ENCODE assay signal across 19 cellular contexts in the genomic region with DNA sequence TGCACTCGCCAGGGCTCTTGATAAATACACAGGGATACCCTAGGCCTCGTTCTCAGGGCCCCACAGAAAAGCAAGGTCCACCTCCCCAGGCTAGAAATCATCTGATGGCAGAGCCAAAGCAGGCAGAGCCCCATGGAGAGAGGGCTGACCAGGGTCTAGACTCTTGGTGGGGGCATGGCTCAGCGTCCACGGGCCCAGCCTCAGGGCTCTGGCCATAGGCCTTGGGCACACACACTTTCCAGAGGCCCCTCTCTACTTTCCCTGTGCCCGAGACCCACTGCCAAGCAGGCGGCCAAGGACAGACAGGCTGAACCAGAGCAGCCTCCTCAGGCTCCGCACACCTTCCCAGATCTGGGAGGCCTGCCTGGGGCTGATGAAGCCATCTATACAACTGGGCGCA.
DNase-seq lines count a peak whose midpoint lies in the region; ATAC-seq and TF ChIP-seq lines count a peak whose summit lies in the region.
"Had no signal": no experiment of that assay in that cellular context is flagged by ENCODE, and none has a peak within 500 bp of the region (broad histone marks: within the 10 kb centered on the region; RNA-seq: fewer than 3 reads in every experiment).

No MANE protein-coding gene starts in this region.

- H3K9me3 Mint-ChIP-seq in CD14-positive monocyte: peaks cover 0 to 2% (median 0%) of the 10 kb centered on the region in 7 donors
- no peaks in the 10 kb centered on the region for H3K9me3 Mint-ChIP-seq in CD8-positive, alpha-beta T cell
- H3K9me3 Mint-ChIP-seq: activated T-helper 2 cell treated with anti-CD3 and anti-CD28 coated beads, Interferon-gamma antibody, Interleukin-2, Interleukin-4, amounts not matched to agents 10 μg/mL and 5 μg/mL and 100 μg/mL, durations not matched to agents 14 hours and 24 hours and 36 hours had no signal

- H3K27ac ChIP-seq in CD8-positive, alpha-beta T cell (ENCODE audit: low read depth, low read length): no peak overlapping the region
- H3K27ac ChIP-seq in cingulate gyrus (ENCODE audit: low read depth, low read length) (peak overlapping the region; percentile 92), psoas muscle (peak overlapping the region; percentile 60)
- H3K27ac ChIP-seq: SJSA1 had no signal

- H3K9me3 ChIP-seq in CD8-positive, alpha-beta T cell (ENCODE audit: low read length): no peaks in the 10 kb centered on the region
- no peaks in the 10 kb centered on the region for H3K9me3 ChIP-seq in psoas muscle
- H3K9me3 ChIP-seq: ascending aorta, esophagus muscularis mucosa, mucosa of descending colon, SJSA1, stomach had no signal

- peak overlapping the region; percentile 62 to 98 (median 96) for H3K27ac Mint-ChIP-seq in CD14-positive monocyte
- H3K27ac Mint-ChIP-seq in CD8-positive, alpha-beta T cell: peak overlapping the region; percentile 91
- H3K27ac Mint-ChIP-seq: activated T-helper 2 cell treated with anti-CD3 and anti-CD28 coated beads, Interferon-gamma antibody, Interleukin-2, Interleukin-4, amounts not matched to agents 10 μg/mL and 5 μg/mL and 100 μg/mL, durations not matched to agents 14 hours and 24 hours and 36 hours had no signal

- peaks cover 86% of the 10 kb centered on the region for H3K4me1 ChIP-seq in CD8-positive, alpha-beta T cell (ENCODE audit: insufficient read depth, low read length)
- H3K4me1 ChIP-seq in psoas muscle: peaks cover 73% of the 10 kb centered on the region
- H3K4me1 ChIP-seq: SJSA1 had no signal

- H3K27me3 ChIP-seq in CD8-positive, alpha-beta T cell (ENCODE audit: insufficient read depth, low read length): no peaks in the 10 kb centered on the region
- no peaks in the 10 kb centered on the region for H3K27me3 ChIP-seq in psoas muscle (ENCODE audit: insufficient read depth in 3 of 3, low read length in 2 of 3)
- H3K27me3 ChIP-seq: ascending aorta, esophagus muscularis mucosa, SJSA1, stomach had no signal

- H3K36me3 Mint-ChIP-seq in CD14-positive monocyte: peaks cover 73 to 82% of the 10 kb centered on the region in 2 donors
- peaks cover 40% of the 10 kb centered on the region for H3K36me3 Mint-ChIP-seq in CD8-positive, alpha-beta T cell

- CTCF ChIA-PET in CD8-positive, alpha-beta T cell (lab: Charles Lee): interaction anchor here (0.8 to 3.7 kb wide), 10 partner anchors 25 to 149 kb away, joined by 3 to 33 read pairs (median 4); no protein-coding TSS in a partner anchor

- no peak overlapping the region for H3K4me3 Mint-ChIP-seq in CD14-positive monocyte
- H3K4me3 Mint-ChIP-seq in CD8-positive, alpha-beta T cell: peak overlapping the region; percentile 76

- peak overlapping the region; percentile 33 for H3K4me3 ChIP-seq in CD8-positive, alpha-beta T cell (ENCODE audit: low read depth, low read length)
- H3K4me3 ChIP-seq in psoas muscle: no peak overlapping the region
- H3K4me3 ChIP-seq: ascending aorta, esophagus muscularis mucosa, mucosa of descending colon, SJSA1, stomach had no signal

- peak; percentile 21 for ATAC-seq in CD8-positive, alpha-beta T cell
- ATAC-seq in psoas muscle: no peak

- TF ChIP-seq CTCF in CD14-positive monocyte (IDR thresholded peaks at IDR 0.05) (no peak), psoas muscle (IDR thresholded peaks at IDR 0.05) (no peak)
- no peak for TF ChIP-seq CTCF in CD8-positive, alpha-beta T cell (IDR thresholded peaks at IDR 0.05)

- peaks cover 0 to 3% (median 0%) of the 10 kb centered on the region in 3 donors for H3K27me3 Mint-ChIP-seq in CD14-positive monocyte (ENCODE audit: low read depth in 3 of 3)
- no peaks in the 10 kb centered on the region for H3K27me3 Mint-ChIP-seq in CD8-positive, alpha-beta T cell (ENCODE audit: low read depth)
- H3K27me3 Mint-ChIP-seq: activated CD4-positive, alpha-beta T cell treated with anti-CD3 and anti-CD28 coated beads for 36 hours had no signal

- intact Hi-C loops in CD14-positive monocyte (cut with micrococcal nuclease): no loop called here
- intact Hi-C loops in CD8-positive, alpha-beta T cell (cut with DNase I, micrococcal nuclease): loop anchor here in 1 of 2 experiments (2.0 to 5.0 kb wide), 3 partner anchors 29 to 42 kb away; no protein-coding TSS in a partner anchor
- intact Hi-C loops in psoas muscle (cut with DNase I): no loop called here

- H3K36me3 ChIP-seq in CD8-positive, alpha-beta T cell (ENCODE audit: insufficient read depth, low read length): no peaks in the 10 kb centered on the region
- peaks cover 6 to 12% of the 10 kb centered on the region in 2 donors for H3K36me3 ChIP-seq in psoas muscle (ENCODE audit: insufficient read depth in 1 of 2, low read depth in 1 of 2)

- WGBS in psoas muscle, 3 donors: 71 to 85% (median 77%) methylated on average over 8 of the region's 8 CpGs

- peaks cover 87% of the 10 kb centered on the region for H3K4me1 Mint-ChIP-seq in CD14-positive monocyte
- H3K4me1 Mint-ChIP-seq in CD8-positive, alpha-beta T cell (ENCODE audit: low read depth): peaks cover 88% of the 10 kb centered on the region

- POLR2A ChIA-PET in CD8-positive, alpha-beta T cell (lab: Charles Lee): interaction anchor here (0.9 to 2.3 kb wide), 16 partner anchors 9 to 66 kb away, joined by 3 to 17 read pairs (median 4); no protein-coding TSS in a partner anchor

- DNase-seq in CD14-positive monocyte (ENCODE audit: low spot score): no peak
- no peak for DNase-seq in CD8-positive, alpha-beta T cell
- peak; percentile 15 to 53 for DNase-seq in psoas muscle
- no peak for DNase-seq in GF-D8 (lab: John Stamatoyannopoulos, UW)
- no peak for DNase-seq in DMS79 treated with DMSO at 0.1 percent for 48 hours (lab: John Stamatoyannopoulos, UW)
- DNase-seq in GM19240 (ENCODE audit: insufficient read length, low spot score): no peak
- DNase-seq: C1 segment of cervical spinal cord, GOT3, head of caudate nucleus, NCI-H1694, NCI-H510A, stomach had no signal

Comparison
In these comparisons a context has a peak if more than half of its experiments do, and no peak if none do; other contexts are left out.
1. DNase-seq: peak in psoas muscle (2 of 2); none in CD14-positive monocyte (single experiment), CD8-positive, alpha-beta T cell (0 of 7), GF-D8 (single experiment), DMS79 treated with DMSO at 0.1 percent for 48 hours (single experiment) and GM19240 (single experiment).